In the genomic region with DNA sequence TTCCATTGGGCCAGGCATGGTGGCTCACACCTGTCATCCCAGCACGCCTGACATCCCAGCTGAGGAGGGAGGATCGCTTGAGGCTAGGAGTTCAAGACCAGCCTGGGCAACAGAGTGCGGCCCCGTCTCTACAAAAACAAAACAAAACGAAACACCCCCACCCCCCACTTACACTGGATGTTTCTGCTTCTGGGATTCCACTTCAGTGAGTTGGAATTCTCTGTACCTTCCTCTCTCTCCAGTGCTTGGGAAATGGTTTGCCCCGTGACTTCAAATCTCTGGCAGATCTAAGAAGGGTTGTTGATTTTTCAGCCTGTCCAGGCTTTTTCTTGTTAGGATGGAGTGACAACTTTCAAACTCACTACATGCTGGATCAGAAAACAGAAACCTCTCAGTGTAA, we compare ENCODE assay signal across 23 cellular contexts.
"Had no signal": no experiment of that assay in that cellular context is flagged by ENCODE, and none has a peak within 500 bp of the region (broad histone marks: within the 10 kb centered on the region; RNA-seq: fewer than 3 reads in every experiment).

No MANE protein-coding gene starts in this region.

- H3K36me3 Mint-ChIP-seq: activated naive CD8-positive, alpha-beta T cell had no signal

- H3K27ac ChIP-seq: body of pancreas, VCaP had no signal

- DNase-seq: activated CD4-positive, alpha-beta memory T cell treated with anti-CD3 and anti-CD28 coated beads, Interleukin-2, amount 10 ng/mL, durations not matched to agents 7 days and 5 days; activated CD4-positive, alpha-beta T cell treated with anti-CD3 and anti-CD28 coated beads for 36 hours; activated CD4-positive, alpha-beta T cell treated with anti-CD3 and anti-CD28 coated beads, Interleukin-2, amount 50 U/mL, for 1 hour; activated gamma-delta T cell; activated naive CD4-positive, alpha-beta T cell treated with anti-CD3 and anti-CD28 coated beads for 36 hours; activated T-cell treated with anti-CD3 and anti-CD28 coated beads for 4 hours; activated T-cell treated with anti-CD3 and anti-CD28 coated beads, Interleukin-2, amount 50 U/mL, for 48 hours; body of pancreas; Karpas-422; NCI-H1105 treated with DMSO at 0.1 percent for 48 hours; NCI-H146; NCI-H187 treated with DMSO at 0.1 percent for 48 hours; NCI-H2081 treated with DMSO at 0.1 percent for 48 hours; NCI-H446; NCI-H524; SHP77 treated with DMSO at 0.1 percent for 48 hours; T-helper 17 cell; T-helper 9 cell had no signal

- ATAC-seq: activated CD4-positive, alpha-beta T cell treated with anti-CD3 and anti-CD28 coated beads for 36 hours; activated T-helper 17 cell treated with anti-CD3 and anti-CD28 coated beads, Interleukin-2, amount 50 U/mL, for 72 hours; body of pancreas; K562; PC-3; T-helper 17 cell had no signal

- H3K4me3 Mint-ChIP-seq: activated CD4-positive, alpha-beta memory T cell treated with anti-CD3 and anti-CD28 coated beads, Interleukin-2, amount 10 ng/mL, durations not matched to agents 7 days and 5 days; activated CD4-positive, alpha-beta T cell treated with anti-CD3 and anti-CD28 coated beads for 36 hours; activated naive CD4-positive, alpha-beta T cell treated with anti-CD3 and anti-CD28 coated beads for 36 hours; activated naive CD8-positive, alpha-beta T cell; activated T-helper 17 cell treated with anti-CD3 and anti-CD28 coated beads, Interleukin-2, amount 50 U/mL, for 72 hours; T-helper 17 cell had no signal

- H3K4me1 Mint-ChIP-seq: activated CD4-positive, alpha-beta T cell treated with anti-CD3 and anti-CD28 coated beads for 36 hours; activated T-helper 17 cell treated with anti-CD3 and anti-CD28 coated beads, Interleukin-2, amount 50 U/mL, for 72 hours had no signal

- H3K9me3 Mint-ChIP-seq: activated naive CD4-positive, alpha-beta T cell treated with anti-CD3 and anti-CD28 coated beads for 36 hours; activated T-helper 17 cell treated with anti-CD3 and anti-CD28 coated beads, Interleukin-2, amount 50 U/mL, for 72 hours had no signal

- H3K9me3 ChIP-seq: body of pancreas had no signal

- H3K27me3 ChIP-seq: body of pancreas had no signal

- H3K4me3 ChIP-seq: body of pancreas, K562 had no signal

- H3K4me1 ChIP-seq: body of pancreas had no signal

- H3K27me3 Mint-ChIP-seq: activated naive CD8-positive, alpha-beta T cell had no signal

- H3K27ac Mint-ChIP-seq: activated CD4-positive, alpha-beta memory T cell treated with anti-CD3 and anti-CD28 coated beads, Interleukin-2, amount 10 ng/mL, durations not matched to agents 7 days and 5 days; activated CD4-positive, alpha-beta T cell treated with anti-CD3 and anti-CD28 coated beads for 36 hours; activated naive CD4-positive, alpha-beta T cell treated with anti-CD3 and anti-CD28 coated beads for 36 hours; activated naive CD8-positive, alpha-beta T cell; activated T-helper 17 cell treated with anti-CD3 and anti-CD28 coated beads, Interleukin-2, amount 50 U/mL, for 72 hours; T-helper 17 cell had no signal
